17 cellular contexts compared by ENCODE assay signal in the genomic region with DNA sequence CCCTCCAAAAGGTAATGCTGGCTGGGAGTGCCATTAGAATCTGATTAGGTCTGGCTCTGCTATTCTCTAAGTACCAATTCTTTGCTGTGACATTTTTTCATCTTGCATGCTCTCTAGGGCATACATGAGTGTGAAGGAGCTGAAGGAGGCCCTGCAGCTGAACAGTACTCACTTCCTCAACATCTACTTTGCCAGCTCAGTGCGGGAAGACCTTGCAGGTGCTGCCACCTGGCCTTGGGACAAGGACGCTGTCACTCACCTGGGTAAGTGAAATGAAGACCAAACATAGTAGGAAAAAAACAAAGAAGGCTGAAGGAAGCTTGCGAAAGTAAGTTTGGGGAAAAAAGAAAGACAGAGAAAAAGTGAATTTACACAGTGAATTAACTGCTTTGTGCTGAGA.
"Had no signal": no experiment of that assay in that cellular context is flagged by ENCODE, and none has a peak within 500 bp of the region (broad histone marks: within the 10 kb centered on the region; RNA-seq: fewer than 3 reads in every experiment).

No MANE protein-coding gene starts in this region.

- H3K27ac ChIP-seq: coronary artery, esophagus squamous epithelium, psoas muscle, tibial nerve, uterus had no signal

- ATAC-seq: activated CD8-positive, alpha-beta T cell treated with anti-CD3 and anti-CD28 coated beads, Interleukin-2, amount 10 ng/mL, durations not matched to agents 7 days and 5 days; naive thymus-derived CD4-positive, alpha-beta T cell; psoas muscle; right cardiac atrium; stimulated activated naive CD8-positive, alpha-beta T cell treated with anti-CD3 and anti-CD28 coated beads, Interleukin-15, Interleukin-2, amounts not matched to agents 100 U/mL and 50 U/mL, for 24 hours; T-cell had no signal

- H3K4me1 ChIP-seq: esophagus squamous epithelium, psoas muscle, tibial nerve, uterus had no signal

- H3K27me3 ChIP-seq: esophagus squamous epithelium, tibial nerve, uterus had no signal

- H3K9me3 ChIP-seq: esophagus squamous epithelium, psoas muscle, tibial nerve, uterus had no signal

- H3K36me3 ChIP-seq: esophagus squamous epithelium, tibial nerve, uterus had no signal

- H3K4me3 ChIP-seq: coronary artery, esophagus squamous epithelium, psoas muscle, tibial nerve, uterus had no signal

- FAIRE-seq: keratinocyte had no signal

- DNase-seq: activated CD4-positive, alpha-beta T cell treated with anti-CD3 and anti-CD28 coated beads, Interleukin-2, amount 10 ng/mL, durations not matched to agents 24 days and 14 days; activated CD8-positive, alpha-beta T cell treated with anti-CD3 and anti-CD28 coated beads, Interleukin-2, amount 10 ng/mL, durations not matched to agents 7 days and 5 days; activated naive CD4-positive, alpha-beta T cell treated with Interleukin-2 at 50 U/mL for 16 hours; activated naive CD8-positive, alpha-beta T cell treated with anti-CD3 and anti-CD28 coated beads, Interleukin-2, amount 10 ng/mL, durations not matched to agents 7 days and 5 days; activated T-cell treated with anti-CD3 and anti-CD28 coated beads, Interleukin-2, amount 50 U/mL, for 24 hours; effector CD8-positive, alpha-beta T cell; esophagus squamous epithelium; naive thymus-derived CD4-positive, alpha-beta T cell; psoas muscle; right cardiac atrium; stimulated activated naive CD8-positive, alpha-beta T cell treated with anti-CD3 and anti-CD28 coated beads, Interleukin-15, Interleukin-2, amounts not matched to agents 100 U/mL and 50 U/mL, for 24 hours; substantia nigra; T-cell; uterus had no signal
